8 cellular contexts compared by ENCODE assay signal in genomic region chr15:65791335-65792129, GRCh38. TPM values are rescaled to one million over a fixed set of nuclear protein-coding genes. Genes with fewer than 3 reads are reported as not detected.
DNase-seq lines count a peak whose midpoint lies in the region; ATAC-seq and TF ChIP-seq lines count a peak whose summit lies in the region.

No MANE protein-coding gene starts in this region.

- H3K27ac ChIP-seq in CD4-positive, alpha-beta memory T cell (ENCODE audit: low read depth, low read length), result peak overlapping the region; percentile 97
- no peak overlapping the region for H3K27ac ChIP-seq in H9 (ENCODE audit: insufficient read length, low read depth, low read length)
- H3K27ac ChIP-seq in testis, result peak overlapping the region; percentile 98 to 100

- H2BK15ac ChIP-seq in H9 (ENCODE audit: low read depth, low read length), result no peak overlapping the region

- H3K27me3 Mint-ChIP-seq in CD4-positive, alpha-beta memory T cell, result no peaks in the 10 kb centered on the region
- 0 out of 2 replicates have a peak, but pooled peaks cover 2% of the 10 kb centered on the region for H3K27me3 Mint-ChIP-seq in H9 (ENCODE audit: low read depth)
- H3K27me3 Mint-ChIP-seq in natural killer cell (ENCODE audit: low read depth in 2 of 2), result no peaks in the 10 kb centered on the region

- H2AK5ac ChIP-seq in H9 (ENCODE audit: insufficient read length, low read length), result no peak overlapping the region

- H3K27me3 ChIP-seq in CD4-positive, alpha-beta memory T cell (ENCODE audit: insufficient read depth, low read length), result no peaks in the 10 kb centered on the region
- H3K27me3 ChIP-seq in H9 (ENCODE audit: insufficient read depth, low read length) (no peaks in the 10 kb centered on the region), testis (no peaks in the 10 kb centered on the region)

- H3K56ac ChIP-seq in H9 (ENCODE audit: insufficient read length, low read depth, low read length), result no peak overlapping the region

- H3K4ac ChIP-seq in H9 (ENCODE audit: low read depth, low read length), result no peak overlapping the region

- no peak overlapping the region for H3K23ac ChIP-seq in H9 (ENCODE audit: insufficient read length, low read depth, low read length)

- peak overlapping the region; percentile 93 to 100 (median 98) for H3K27ac Mint-ChIP-seq in CD4-positive, alpha-beta memory T cell
- H3K27ac Mint-ChIP-seq in H9 (no peak overlapping the region; a peak in 1 of 7 replicates), natural killer cell (peak overlapping the region; percentile 98 to 100)

- peak overlapping the region; percentile 13 for H3K9ac ChIP-seq in H9 (ENCODE audit: extremely low read depth, insufficient read length, low read length)

- CTCF ChIA-PET in CD4-positive, alpha-beta memory T cell (lab: Charles Lee; ENCODE audit: partially characterized antibody), result interaction anchor here (0.8 to 5.5 kb wide), 19 partner anchors 9 to 152 kb away, joined by 3 to 35 read pairs (median 4); partner anchors contain the start of gene RAB11A

- no peak overlapping the region for H4K5ac ChIP-seq in H9 (ENCODE audit: insufficient read length, low read depth, low read length)

- H3K4me2 ChIP-seq in H9 (ENCODE audit: insufficient read depth, insufficient read length, low read length), result peak overlapping the region; percentile 96

- peak overlapping the region; percentile 87 to 98 (median 95) for H3K4me3 Mint-ChIP-seq in CD4-positive, alpha-beta memory T cell
- H3K4me3 Mint-ChIP-seq in H9, result peak overlapping the region; percentile 88 to 92
- H3K4me3 Mint-ChIP-seq in natural killer cell, result peak overlapping the region; percentile 96

- no peak for TF ChIP-seq POLR2A in testis (IDR thresholded peaks at IDR 0.05)

- no peaks in the 10 kb centered on the region for H3K79me1 ChIP-seq in H9 (ENCODE audit: insufficient read depth, low read depth, low read length, poor library complexity, severe bottlenecking)

- H4K91ac ChIP-seq in H9 (ENCODE audit: insufficient read length, low read depth, low read length), result no peak overlapping the region

- intact Hi-C loops in CD4-positive, alpha-beta memory T cell (cut with micrococcal nuclease), result loop anchor here (1.0 to 5.0 kb wide), 7 partner anchors 16 to 78 kb away; partner anchors contain the start of gene RAB11A
- intact Hi-C loops in natural killer cell (cut with micrococcal nuclease) (loop anchor here (1.0 to 5.0 kb wide), 5 partner anchors 13 to 77 kb away; partner anchors contain the start of gene RAB11A), testis (cut with DNase I; ENCODE audit: low total_unique reads) (no loop called here)

- H3K9me3 Mint-ChIP-seq in CD4-positive, alpha-beta memory T cell, result no peaks in the 10 kb centered on the region
- H3K9me3 Mint-ChIP-seq in H9, result no peaks in the 10 kb centered on the region
- H3K9me3 Mint-ChIP-seq in natural killer cell, result no peaks in the 10 kb centered on the region

- no peak overlapping the region for H3K14ac ChIP-seq in H9 (ENCODE audit: insufficient read depth, low read length)

- H4K8ac ChIP-seq in H9 (replicated peaks; ENCODE audit: insufficient read length, low read depth, low read length), result no peak overlapping the region

- peaks cover 6% of the 10 kb centered on the region for H3K23me2 ChIP-seq in H9 (ENCODE audit: insufficient read length, low read depth, low read length, poor library complexity, severe bottlenecking)

- H2BK12ac ChIP-seq in H9 (ENCODE audit: insufficient read length, low read depth, low read length), result no peak overlapping the region

- peaks cover 0 to 23% of the 10 kb centered on the region in 2 donors for H3K36me3 Mint-ChIP-seq in CD4-positive, alpha-beta memory T cell
- H3K36me3 Mint-ChIP-seq in H9 (ENCODE audit: insufficient read depth in 1 of 3, low read depth in 3 of 3) (no peaks in the 10 kb centered on the region), natural killer cell (no peaks in the 10 kb centered on the region)

- ATAC-seq in natural killer cell, result peak in 2 of 3 donors; percentile 8

- WGBS in H9 (ENCODE audit: extremely low coverage, insufficient read length, low lambda C conversion rate), result no CpG with 5 or more reads among the region's 69 CpGs
- 0% methylated on average over 19 to 38 of the region's 69 CpGs for WGBS in testis, 2 donors

- H3K4me1 ChIP-seq in CD4-positive, alpha-beta memory T cell (ENCODE audit: insufficient read depth, low read length), result peaks cover 53% of the 10 kb centered on the region
- peaks cover 3% of the 10 kb centered on the region; the same call in 1 of the 2 replicates for H3K4me1 ChIP-seq in H9 (ENCODE audit: insufficient read depth, low read length)
- H3K4me1 ChIP-seq in testis, result peaks cover 18% of the 10 kb centered on the region

- peak overlapping the region; percentile 45 to 87 for H3K4me3 ChIP-seq in CD4-positive, alpha-beta memory T cell (ENCODE audit: low read length in 2 of 2)
- H3K4me3 ChIP-seq in fibroblast of mammary gland (ENCODE audit: control insufficient read depth, low read depth, low read length) (peak overlapping the region; percentile 59), testis (peak overlapping the region; percentile 78 to 98)

- no peak overlapping the region for H2BK20ac ChIP-seq in H9 (ENCODE audit: low read depth, low read length, poor library complexity, severe bottlenecking)

- H2BK120ac ChIP-seq in H9 (ENCODE audit: low read depth, low read length, poor library complexity, severe bottlenecking), result no peak overlapping the region

- no peaks in the 10 kb centered on the region for H3K36me3 ChIP-seq in CD4-positive, alpha-beta memory T cell (ENCODE audit: insufficient read depth, low read length)
- H3K36me3 ChIP-seq in testis (ENCODE audit: low read depth, missing control alignments), result no peaks in the 10 kb centered on the region

- no peaks in the 10 kb centered on the region for H3K79me2 ChIP-seq in H9 (ENCODE audit: insufficient read depth, low read length)

- TF ChIP-seq CTCF in H9 (conservative IDR thresholded peaks at IDR 0.05) (no peak), fibroblast of mammary gland (conservative IDR thresholded peaks at IDR 0.05; ENCODE audit: control insufficient read depth, insufficient read depth, low read depth, low read length) (no peak), natural killer cell (IDR thresholded peaks at IDR 0.05) (no peak), testis (IDR thresholded peaks at IDR 0.05) (no peak)

- peaks cover 35 to 64% (median 50%) of the 10 kb centered on the region in 4 donors for H3K4me1 Mint-ChIP-seq in CD4-positive, alpha-beta memory T cell
- peaks cover 19 to 22% of the 10 kb centered on the region in 2 experiments for H3K4me1 Mint-ChIP-seq in H9
- H3K4me1 Mint-ChIP-seq in natural killer cell, result peaks cover 41 to 43% of the 10 kb centered on the region in 2 donors

- no peak overlapping the region for H2AFZ ChIP-seq in H9 (ENCODE audit: low read length)

- H3K9me3 ChIP-seq in CD4-positive, alpha-beta memory T cell (ENCODE audit: control insufficient read depth in 1 of 2, low read length in 2 of 2), result no peaks in the 10 kb centered on the region
- H3K9me3 ChIP-seq in H9 (ENCODE audit: control insufficient read depth, low read depth, low read length), result no peaks in the 10 kb centered on the region
- no peaks in the 10 kb centered on the region for H3K9me3 ChIP-seq in testis

- H4K20me1 ChIP-seq in H9 (ENCODE audit: control insufficient read depth, insufficient read depth, insufficient read length), result no peaks in the 10 kb centered on the region

- no peak overlapping the region for H3T11ph ChIP-seq in H9 (ENCODE audit: low read length)

- no peak overlapping the region for H2BK5ac ChIP-seq in H9 (ENCODE audit: insufficient read length, low read length)

- H3K18ac ChIP-seq in H9 (ENCODE audit: insufficient read length, low read depth, low read length), result no peak overlapping the region

- DNase-seq in CD4-positive, alpha-beta memory T cell, result peak in 2 of 5 donors; percentile 40 to 46
- DNase-seq in H9, result peak; percentile 61
- DNase-seq in NCI-H748 treated with DMSO at 0.1 percent for 48 hours (lab: John Stamatoyannopoulos, UW), result peak; percentile 4
- DNase-seq in activated T-helper 1 cell treated with anti-CD3 and anti-CD28 coated beads, Interleukin-2, amount 50 U/mL, for 16 hours (ENCODE audit: low read depth in 1 of 2, low spot score in 1 of 2), result peak; percentile 14 to 30
- peak; percentile 26 for DNase-seq in fibroblast of mammary gland (ENCODE audit: low read depth)
- DNase-seq in natural killer cell, result peak; percentile 50
- peak; percentile 82 for DNase-seq in testis
- no peak for DNase-seq in DMS153 (lab: John Stamatoyannopoulos, UW)

- POLR2A ChIA-PET in CD4-positive, alpha-beta memory T cell (lab: Charles Lee; ENCODE audit: partially characterized antibody), result interaction anchor here (0.8 to 5.7 kb wide), 30 partner anchors 9 to 606 kb away, joined by 3 to 144 read pairs (median 5); partner anchors contain the start of genes CLPX, INTS14 and RAB11A

RNA-seq across cellular contexts. Expression of gene DENND4A, which starts 0.6 kb away (rescaled TPM):
- total RNA-seq in CD4-positive, alpha-beta memory T cell, result 10 to 100 TPM; 63.1 to 69.4 TPM
- polyA plus RNA-seq in CD4-positive, alpha-beta memory T cell, result 10 to 100 TPM in 1 of 2 donors, 1 to 10 TPM in 1; 8.4 to 21.3 TPM
- total RNA-seq in H9 (2021), result 4.7 and 4.8 TPM in 2 replicates
- total RNA-seq in natural killer cell, result 10 to 100 TPM; 65.8 to 84.6 (median 66.1) TPM
- 10 to 100 TPM; 63.4 to 65.7 TPM for total RNA-seq in testis
- 16.5 TPM for polyA plus RNA-seq in testis (ENCODE audit: insufficient read depth, low read depth, low replicate concordance)

Comparison
In these comparisons a context has a peak if more than half of its experiments do, and no peak if none do; other contexts are left out.
1. H3K27ac Mint-ChIP-seq: peak in CD4-positive, alpha-beta memory T cell (7 of 7) and natural killer cell (2 of 2); none in H9 (0 of 3).
2. RNA of gene DENND4A, which starts 0.6 kb away (total RNA-seq): 63.1 to 69.4 TPM in CD4-positive, alpha-beta memory T cell, 65.8 to 84.6 TPM in natural killer cell and 63.4 to 65.7 TPM in testis; 4.7 to 4.8 TPM in H9; every median in the first group is over 10 times any median in the second.
3. Peak in every context shown above with its lines, with median percentiles within 50 percentile points of each other: H3K4me3 ChIP-seq and H3K4me3 Mint-ChIP-seq.